In genomic region chr2:236141616-236142015, GRCh38 we compare ENCODE assay signal across 3 cellular contexts. TPM values are rescaled to one million over a fixed set of nuclear protein-coding genes. Genes with fewer than 3 reads are reported as not detected.
"Had no signal": no experiment of that assay in that cellular context is flagged by ENCODE, and none has a peak within 500 bp of the region (broad histone marks: within the 10 kb centered on the region; RNA-seq: fewer than 3 reads in every experiment).

No MANE protein-coding gene starts in this region.

RNA-seq across cellular contexts. Expression of gene GBX2, which starts 26.6 kb away (rescaled TPM):
- total RNA-seq: GM23248, HT-29, IMR-90 had no signal
- polyA plus RNA-seq: GM23248 had no signal
